17 cellular contexts compared by ENCODE assay signal in genomic region chr12:49810159-49810459, GRCh38. TPM values are rescaled to one million over a fixed set of nuclear protein-coding genes. Genes with fewer than 3 reads are reported as not detected.
DNase-seq lines count a peak whose midpoint lies in the region; ATAC-seq and TF ChIP-seq lines count a peak whose summit lies in the region.
"Had no signal": no experiment of that assay in that cellular context is flagged by ENCODE, and none has a peak within 500 bp of the region (broad histone marks: within the 10 kb centered on the region; RNA-seq: fewer than 3 reads in every experiment).

No MANE protein-coding gene starts in this region.

- no peaks in the 10 kb centered on the region for H3K27me3 ChIP-seq in HUES48 (ENCODE audit: control insufficient read depth, insufficient read depth, low read length)
- no peaks in the 10 kb centered on the region for H3K27me3 ChIP-seq in gastroesophageal sphincter
- no peaks in the 10 kb centered on the region for H3K27me3 ChIP-seq in stomach
- H3K27me3 ChIP-seq: Peyer's patch had no signal

- no peak overlapping the region for H3K27ac Mint-ChIP-seq in effector memory CD8-positive, alpha-beta T cell
- H3K27ac Mint-ChIP-seq: B cell had no signal

- no peak overlapping the region for H3K4me3 Mint-ChIP-seq in effector memory CD8-positive, alpha-beta T cell
- H3K4me3 Mint-ChIP-seq: activated T-cell treated with anti-CD3 and anti-CD28 coated beads, Interleukin-2, amount 50 U/mL, for 4 hours; B cell had no signal

- TF ChIP-seq POLR2A in gastroesophageal sphincter (IDR thresholded peaks at IDR 0.05), result no peak
- no peak for TF ChIP-seq POLR2A in stomach (IDR thresholded peaks at IDR 0.05)

- H3K9ac ChIP-seq in HUES48 (ENCODE audit: low read depth, low read length), result peak overlapping the region; percentile 45; the same call in 1 of the 2 replicates

- H3K4me3 ChIP-seq in HUES48 (ENCODE audit: low read depth, low read length) (no peak overlapping the region), gastroesophageal sphincter (no peak overlapping the region), stomach (no peak overlapping the region)
- H3K4me3 ChIP-seq: K562, Peyer's patch had no signal

- H3K27me3 Mint-ChIP-seq in effector memory CD8-positive, alpha-beta T cell, result no peaks in the 10 kb centered on the region
- H3K27me3 Mint-ChIP-seq: B cell had no signal

- TF ChIP-seq CTCF in gastroesophageal sphincter (IDR thresholded peaks at IDR 0.05) (no peak), stomach (IDR thresholded peaks at IDR 0.05) (no peak)

- intact Hi-C loops in stomach (cut with DNase I; ENCODE audit: low total_unique reads), result no loop called here

- H3K9me3 ChIP-seq in HUES48 (ENCODE audit: control insufficient read depth, insufficient read depth, low read length) (no peaks in the 10 kb centered on the region), gastroesophageal sphincter (no peaks in the 10 kb centered on the region), stomach (no peaks in the 10 kb centered on the region)
- H3K9me3 ChIP-seq: Peyer's patch, thoracic aorta had no signal

- H3K9me3 Mint-ChIP-seq in effector memory CD8-positive, alpha-beta T cell, result no peaks in the 10 kb centered on the region
- H3K9me3 Mint-ChIP-seq: activated T-cell treated with anti-CD3 and anti-CD28 coated beads, Interleukin-2, amount 50 U/mL, for 4 hours had no signal

- DNase-seq in mesenteric fat pad (ENCODE audit: low spot score), result peak; percentile 26
- DNase-seq in stomach, result no peak
- no peak for DNase-seq in activated CD4-positive, alpha-beta T cell treated with anti-CD3 and anti-CD28 coated beads, Interleukin-2, amount 50 U/mL, for 4 hours
- DNase-seq in effector memory CD8-positive, alpha-beta T cell, result no peak
- DNase-seq: activated CD4-positive, alpha-beta T cell treated with anti-CD3 and anti-CD28 coated beads for 48 hours; activated T-cell treated with anti-CD3 and anti-CD28 coated beads, Interleukin-2, amount 50 U/mL, for 4 hours; DMS53; NCI-H1417; NCI-H510A treated with DMSO at 0.1 percent for 48 hours; Peyer's patch had no signal

- peaks cover 29% of the 10 kb centered on the region for H3K4me1 ChIP-seq in HUES48 (ENCODE audit: control insufficient read depth, insufficient read depth, low read length)
- peaks cover 0 to 41% (median 12%) of the 10 kb centered on the region in 3 donors for H3K4me1 ChIP-seq in gastroesophageal sphincter
- H3K4me1 ChIP-seq in stomach, result peaks cover 8 to 35% (median 21%) of the 10 kb centered on the region in 4 donors

- H3K27ac ChIP-seq in HUES48 (ENCODE audit: low read depth, low read length) (peak overlapping the region; percentile 72), gastroesophageal sphincter (peak overlapping the region in 3 of 4 donors; percentile 81 to 89 (median 86)), stomach (peak overlapping the region in 4 of 5 donors; percentile 61 to 81 (median 70))

- peaks cover 10% of the 10 kb centered on the region for H3K36me3 ChIP-seq in HUES48 (ENCODE audit: control insufficient read depth, insufficient read depth, low read length)
- peaks cover 0 to 16% of the 10 kb centered on the region in 2 donors for H3K36me3 ChIP-seq in gastroesophageal sphincter
- H3K36me3 ChIP-seq in stomach, result peaks cover 8 to 18% (median 14%) of the 10 kb centered on the region in 4 donors
- H3K36me3 ChIP-seq: Peyer's patch had no signal

- 54% methylated on average over 8 of the region's 9 CpGs; no CpG with 5 or more reads in 1 of the 2 donors for WGBS in gastroesophageal sphincter (ENCODE audit: low coverage in 1 of 2), 2 donors
- WGBS in stomach, 5 donors, result 67 to 70% (median 68%) methylated on average over 8 to 9 of the region's 9 CpGs

- TF ChIP-seq EP300 in gastroesophageal sphincter (IDR thresholded peaks at IDR 0.05) (no peak), stomach (IDR thresholded peaks at IDR 0.05) (no peak)

- peaks cover 9% of the 10 kb centered on the region for H3K36me3 Mint-ChIP-seq in effector memory CD8-positive, alpha-beta T cell (ENCODE audit: insufficient read depth)

- peaks cover 0 to 9% of the 10 kb centered on the region in 2 donors for H3K4me1 Mint-ChIP-seq in effector memory CD8-positive, alpha-beta T cell (ENCODE audit: low read depth in 2 of 2)

- ATAC-seq in gastroesophageal sphincter (no peak), GM19452 (IDR thresholded peaks at IDR 0.05; ENCODE audit: unreplicated experiment) (no peak), GM21515 (IDR thresholded peaks at IDR 0.05; ENCODE audit: unreplicated experiment) (no peak)
- ATAC-seq in effector memory CD8-positive, alpha-beta T cell (replicated peaks), result no peak
- ATAC-seq: activated T-cell treated with anti-CD3 and anti-CD28 coated beads, Interleukin-2, amount 50 U/mL, for 4 hours had no signal

RNA-seq across cellular contexts. Expression of gene NCKAP5L, which starts 18.1 kb away (rescaled TPM):
- total RNA-seq in gastroesophageal sphincter (10 to 100 TPM; 15.3 to 27.5 (median 19.0) TPM), mesenteric fat pad (44.3 TPM), stomach (10 to 100 TPM in 2 of 5 donors, 1 to 10 TPM in 3; 4.9 to 16.5 (median 8.3) TPM)
- polyA plus RNA-seq in stomach, result 1 to 10 TPM; 3.5 to 9.7 (median 4.1) TPM

RNA-seq across cellular contexts. Expression of gene BCDIN3D, which starts 32.8 kb away (rescaled TPM):
- total RNA-seq in gastroesophageal sphincter (1 to 10 TPM; 2.6 to 4.7 (median 3.4) TPM), mesenteric fat pad (3.0 TPM), stomach (10 to 100 TPM in 1 of 5 donors, 1 to 10 TPM in 2, under 1 TPM in 1, not detected in 1; 0.58 to 14.7 (median 3.6) TPM)
- polyA plus RNA-seq in stomach, result 1 to 10 TPM; 1.8 to 2.7 (median 2.6) TPM
